Comparison of ENCODE assay signal across 1 cellular context in the genomic region with DNA sequence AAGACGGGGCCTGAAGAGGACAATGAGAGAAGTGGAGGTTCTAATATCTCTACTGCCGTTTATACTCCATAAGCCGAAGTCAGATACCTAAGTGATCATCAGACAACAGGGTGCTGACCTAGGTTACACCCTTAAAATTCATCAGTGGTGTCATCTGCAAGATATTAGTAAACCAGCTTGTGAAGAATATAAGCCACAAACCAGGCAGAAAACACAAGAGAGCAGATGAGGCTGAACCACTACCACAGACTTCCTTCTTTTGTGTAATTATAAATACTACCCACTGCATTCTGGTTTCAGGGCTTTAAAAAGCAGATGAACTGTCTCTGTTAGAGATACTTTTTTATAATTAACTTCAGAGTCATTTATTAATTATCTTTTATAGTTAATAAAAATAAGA.
TF ChIP-seq lines count a peak whose summit lies in the region.

No MANE protein-coding gene starts in this region.

TF ChIP-seq in GM12878, 131 proteins besides CTCF, POLR2A, EP300 and RAD21 (continued from another document):
- TF ChIP-seq SPI1 (IDR thresholded peaks at IDR 0.05; ENCODE audit: borderline replicate concordance, insufficient read depth, low read depth, low read length), result peak; percentile 87
